1 cellular context compared by ENCODE assay signal in the genomic region with DNA sequence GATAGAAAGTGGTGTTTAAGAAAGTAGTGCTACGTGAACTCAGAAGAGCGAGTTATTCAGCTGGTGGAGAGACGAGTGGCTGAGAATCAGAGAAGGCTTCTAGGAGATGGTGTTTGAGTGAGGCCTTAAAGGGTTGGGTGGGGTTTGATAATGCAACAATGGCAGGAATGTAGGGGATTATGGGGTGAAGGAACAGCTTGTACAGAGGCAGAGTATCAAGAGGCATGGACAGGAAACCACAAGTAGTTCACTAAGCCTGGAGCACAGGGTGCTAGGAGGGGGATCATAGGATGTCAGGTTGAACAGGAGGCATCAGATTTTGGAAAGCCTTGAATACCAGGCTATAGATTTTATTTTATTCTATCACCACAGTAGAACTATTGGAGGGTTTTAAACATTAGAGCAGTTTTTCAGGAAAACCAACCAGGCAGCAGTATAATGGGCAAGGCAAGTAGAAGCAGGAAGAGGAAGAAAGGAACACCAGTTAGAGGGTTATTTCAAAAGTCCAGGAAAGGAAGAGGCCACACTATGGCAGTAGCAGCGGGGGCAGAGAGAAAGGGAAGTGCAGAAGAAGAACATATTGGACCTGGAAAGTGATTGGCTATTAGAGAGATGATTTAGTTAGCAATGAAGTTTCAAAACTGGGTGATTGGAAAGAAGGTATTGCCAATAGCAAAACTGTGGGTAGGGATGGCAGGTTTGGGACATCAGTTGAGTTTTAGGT.
TF ChIP-seq lines count a peak whose summit lies in the region.

No MANE protein-coding gene starts in this region.

TF ChIP-seq in K562, 482 proteins besides CTCF, POLR2A, EP300 and RAD21 (continued from another document):
- TF ChIP-seq, protein P1, sequence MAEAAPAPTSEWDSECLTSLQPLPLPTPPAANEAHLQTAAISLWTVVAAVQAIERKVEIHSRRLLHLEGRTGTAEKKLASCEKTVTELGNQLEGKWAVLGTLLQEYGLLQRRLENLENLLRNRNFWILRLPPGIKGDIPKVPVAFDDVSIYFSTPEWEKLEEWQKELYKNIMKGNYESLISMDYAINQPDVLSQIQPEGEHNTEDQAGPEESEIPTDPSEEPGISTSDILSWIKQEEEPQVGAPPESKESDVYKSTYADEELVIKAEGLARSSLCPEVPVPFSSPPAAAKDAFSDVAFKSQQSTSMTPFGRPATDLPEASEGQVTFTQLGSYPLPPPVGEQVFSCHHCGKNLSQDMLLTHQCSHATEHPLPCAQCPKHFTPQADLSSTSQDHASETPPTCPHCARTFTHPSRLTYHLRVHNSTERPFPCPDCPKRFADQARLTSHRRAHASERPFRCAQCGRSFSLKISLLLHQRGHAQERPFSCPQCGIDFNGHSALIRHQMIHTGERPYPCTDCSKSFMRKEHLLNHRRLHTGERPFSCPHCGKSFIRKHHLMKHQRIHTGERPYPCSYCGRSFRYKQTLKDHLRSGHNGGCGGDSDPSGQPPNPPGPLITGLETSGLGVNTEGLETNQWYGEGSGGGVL (CRISPR knock-in tag; IDR thresholded peaks at IDR 0.05), result no peak
- TF ChIP-seq NRF1 (conservative IDR thresholded peaks at IDR 0.05 in 1 of 2, IDR thresholded peaks at IDR 0.05 in 1 of 2), result no peak
- TF ChIP-seq, protein P2, sequence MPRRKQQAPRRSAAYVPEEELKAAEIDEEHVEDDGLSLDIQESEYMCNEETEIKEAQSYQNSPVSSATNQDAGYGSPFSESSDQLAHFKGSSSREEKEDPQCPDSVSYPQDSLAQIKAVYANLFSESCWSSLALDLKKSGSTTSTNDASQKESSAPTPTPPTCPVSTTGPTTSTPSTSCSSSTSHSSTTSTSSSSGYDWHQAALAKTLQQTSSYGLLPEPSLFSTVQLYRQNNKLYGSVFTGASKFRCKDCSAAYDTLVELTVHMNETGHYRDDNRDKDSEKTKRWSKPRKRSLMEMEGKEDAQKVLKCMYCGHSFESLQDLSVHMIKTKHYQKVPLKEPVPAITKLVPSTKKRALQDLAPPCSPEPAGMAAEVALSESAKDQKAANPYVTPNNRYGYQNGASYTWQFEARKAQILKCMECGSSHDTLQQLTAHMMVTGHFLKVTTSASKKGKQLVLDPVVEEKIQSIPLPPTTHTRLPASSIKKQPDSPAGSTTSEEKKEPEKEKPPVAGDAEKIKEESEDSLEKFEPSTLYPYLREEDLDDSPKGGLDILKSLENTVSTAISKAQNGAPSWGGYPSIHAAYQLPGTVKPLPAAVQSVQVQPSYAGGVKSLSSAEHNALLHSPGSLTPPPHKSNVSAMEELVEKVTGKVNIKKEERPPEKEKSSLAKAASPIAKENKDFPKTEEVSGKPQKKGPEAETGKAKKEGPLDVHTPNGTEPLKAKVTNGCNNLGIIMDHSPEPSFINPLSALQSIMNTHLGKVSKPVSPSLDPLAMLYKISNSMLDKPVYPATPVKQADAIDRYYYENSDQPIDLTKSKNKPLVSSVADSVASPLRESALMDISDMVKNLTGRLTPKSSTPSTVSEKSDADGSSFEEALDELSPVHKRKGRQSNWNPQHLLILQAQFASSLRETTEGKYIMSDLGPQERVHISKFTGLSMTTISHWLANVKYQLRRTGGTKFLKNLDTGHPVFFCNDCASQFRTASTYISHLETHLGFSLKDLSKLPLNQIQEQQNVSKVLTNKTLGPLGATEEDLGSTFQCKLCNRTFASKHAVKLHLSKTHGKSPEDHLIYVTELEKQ (CRISPR knock-in tag; IDR thresholded peaks at IDR 0.05), result no peak
- no peak for TF ChIP-seq TAF9B (IDR thresholded peaks at IDR 0.05; ENCODE audit: partially characterized antibody)
- no peak for TF ChIP-seq ZNF24 (IDR thresholded peaks at IDR 0.05)
- no peak for TF ChIP-seq ZNF23 (CRISPR knock-in tag; IDR thresholded peaks at IDR 0.05)
- TF ChIP-seq, protein P3, sequence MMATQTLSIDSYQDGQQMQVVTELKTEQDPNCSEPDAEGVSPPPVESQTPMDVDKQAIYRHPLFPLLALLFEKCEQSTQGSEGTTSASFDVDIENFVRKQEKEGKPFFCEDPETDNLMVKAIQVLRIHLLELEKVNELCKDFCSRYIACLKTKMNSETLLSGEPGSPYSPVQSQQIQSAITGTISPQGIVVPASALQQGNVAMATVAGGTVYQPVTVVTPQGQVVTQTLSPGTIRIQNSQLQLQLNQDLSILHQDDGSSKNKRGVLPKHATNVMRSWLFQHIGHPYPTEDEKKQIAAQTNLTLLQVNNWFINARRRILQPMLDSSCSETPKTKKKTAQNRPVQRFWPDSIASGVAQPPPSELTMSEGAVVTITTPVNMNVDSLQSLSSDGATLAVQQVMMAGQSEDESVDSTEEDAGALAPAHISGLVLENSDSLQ (IDR thresholded peaks at IDR 0.05), result no peak
- no peak for TF ChIP-seq TEAD4 (IDR thresholded peaks at IDR 0.05; ENCODE audit: low read length)
- no peak for TF ChIP-seq TEAD4 (CRISPR knock-in tag; IDR thresholded peaks at IDR 0.05; ENCODE audit: borderline replicate concordance)
- TF ChIP-seq, protein P4, sequence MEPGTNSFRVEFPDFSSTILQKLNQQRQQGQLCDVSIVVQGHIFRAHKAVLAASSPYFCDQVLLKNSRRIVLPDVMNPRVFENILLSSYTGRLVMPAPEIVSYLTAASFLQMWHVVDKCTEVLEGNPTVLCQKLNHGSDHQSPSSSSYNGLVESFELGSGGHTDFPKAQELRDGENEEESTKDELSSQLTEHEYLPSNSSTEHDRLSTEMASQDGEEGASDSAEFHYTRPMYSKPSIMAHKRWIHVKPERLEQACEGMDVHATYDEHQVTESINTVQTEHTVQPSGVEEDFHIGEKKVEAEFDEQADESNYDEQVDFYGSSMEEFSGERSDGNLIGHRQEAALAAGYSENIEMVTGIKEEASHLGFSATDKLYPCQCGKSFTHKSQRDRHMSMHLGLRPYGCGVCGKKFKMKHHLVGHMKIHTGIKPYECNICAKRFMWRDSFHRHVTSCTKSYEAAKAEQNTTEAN (CRISPR knock-in tag; IDR thresholded peaks at IDR 0.05), result no peak
- TF ChIP-seq GABPA (tag; conservative IDR thresholded peaks at IDR 0.05; ENCODE audit: low read depth), result no peak
